In genomic region chr16:68898026-68898425, GRCh38 we compare ENCODE assay signal across 32 cellular contexts.
"Had no signal": no experiment of that assay in that cellular context is flagged by ENCODE, and none has a peak within 500 bp of the region (broad histone marks: within the 10 kb centered on the region; RNA-seq: fewer than 3 reads in every experiment).

No MANE protein-coding gene starts in this region.

- H3K4me3 ChIP-seq: coronary artery, esophagus muscularis mucosa, gastrocnemius medialis, heart left ventricle had no signal

- DNase-seq: activated B cell treated with CpG ODN at 0.5 μM for 24 hours; activated CD4-positive, alpha-beta memory T cell treated with anti-CD3 and anti-CD28 coated beads for 36 hours; activated CD4-positive, alpha-beta T cell treated with anti-CD3 and anti-CD28 coated beads for 48 hours; activated CD8-positive, alpha-beta memory T cell treated with anti-CD3 and anti-CD28 coated beads, Interleukin-2, amount 10 ng/mL, durations not matched to agents 7 days and 5 days; activated CD8-positive, alpha-beta memory T cell treated with anti-CD3 and anti-CD28 coated beads, Interleukin-2, amount 50 U/mL, for 4 hours; activated CD8-positive, alpha-beta T cell treated with anti-CD3 and anti-CD28 coated beads, Interleukin-2, amount 10 ng/mL, durations not matched to agents 7 days and 5 days; activated effector memory CD4-positive, alpha-beta T cell treated with Interleukin-2 at 50 U/mL for 16 hours; activated gamma-delta T cell treated with Interleukin-2 at 50 U/mL for 16 hours; activated naive CD4-positive, alpha-beta T cell treated with anti-CD3 and anti-CD28 coated beads, Interleukin-2, amount 50 U/mL, for 16 hours; activated naive CD4-positive, alpha-beta T cell treated with Interleukin-2 at 50 U/mL for 16 hours; activated T-cell treated with anti-CD3 and anti-CD28 coated beads, Interleukin-2, amount 50 U/mL, for 1 hour; activated T-cell treated with anti-CD3 and anti-CD28 coated beads, Interleukin-2, amount 50 U/mL, for 72 hours; amniotic stem cell; anterior cingulate cortex; brain microvascular endothelial cell; effector CD4-positive, alpha-beta T cell; effector memory CD8-positive, alpha-beta T cell; erythroblast; foreskin keratinocyte; gastrocnemius medialis; glutamatergic neuron; heart left ventricle; hypothalamus; T-helper 17 cell; T1000 had no signal

- ATAC-seq: activated CD4-positive, CD25-positive, alpha-beta regulatory T cell treated with anti-CD3 and anti-CD28 coated beads, Interleukin-2, amount 50 U/mL, for 24 hours; activated CD8-positive, alpha-beta memory T cell treated with anti-CD3 and anti-CD28 coated beads, Interleukin-2, amount 10 ng/mL, durations not matched to agents 7 days and 5 days; activated CD8-positive, alpha-beta T cell treated with anti-CD3 and anti-CD28 coated beads, Interleukin-2, amount 10 ng/mL, durations not matched to agents 7 days and 5 days; activated T-cell treated with anti-CD3 and anti-CD28 coated beads, Interleukin-2, amount 50 U/mL, for 72 hours; effector memory CD8-positive, alpha-beta T cell; foreskin keratinocyte; gastrocnemius medialis; T-helper 17 cell had no signal

- H3K27ac Mint-ChIP-seq: activated B cell treated with CpG ODN at 0.5 μM for 24 hours; activated CD4-positive, alpha-beta memory T cell treated with anti-CD3 and anti-CD28 coated beads for 36 hours; activated CD8-positive, alpha-beta memory T cell treated with anti-CD3 and anti-CD28 coated beads, Interleukin-2, amount 10 ng/mL, durations not matched to agents 7 days and 5 days; activated CD8-positive, alpha-beta T cell treated with anti-CD3 and anti-CD28 coated beads, Interleukin-2, amount 10 ng/mL, durations not matched to agents 7 days and 5 days; activated naive CD8-positive, alpha-beta T cell; activated T-cell treated with anti-CD3 and anti-CD28 coated beads, Interleukin-2, amount 50 U/mL, for 72 hours; dendritic cell treated with granulocyte-macrophage colony-stimulating factor and Interleukin-4, amounts not matched to agents 40 ng/mL and 50 ng/mL, for 4 days; effector memory CD8-positive, alpha-beta T cell; T-helper 17 cell; T-helper 2 cell treated with Interferon-gamma antibody and Interleukin-4, amounts not matched to agents 5 μg/mL and 100 μg/mL, for 36 hours had no signal

- H3K27ac ChIP-seq: brain microvascular endothelial cell, coronary artery, esophagus muscularis mucosa, foreskin keratinocyte, gastrocnemius medialis, heart left ventricle had no signal

- H3K27me3 ChIP-seq: brain microvascular endothelial cell, esophagus muscularis mucosa, foreskin keratinocyte, gastrocnemius medialis, heart left ventricle had no signal

- H3K9me3 Mint-ChIP-seq: activated B cell treated with CpG ODN at 0.5 μM for 24 hours; activated CD4-positive, alpha-beta memory T cell treated with anti-CD3 and anti-CD28 coated beads for 36 hours; activated T-cell treated with anti-CD3 and anti-CD28 coated beads, Interleukin-2, amount 50 U/mL, for 72 hours; central memory CD8-positive, alpha-beta T cell; dendritic cell treated with granulocyte-macrophage colony-stimulating factor and Interleukin-4, amounts not matched to agents 40 ng/mL and 50 ng/mL, for 4 days; effector memory CD8-positive, alpha-beta T cell; T-helper 2 cell treated with Interferon-gamma antibody and Interleukin-4, amounts not matched to agents 5 μg/mL and 100 μg/mL, for 36 hours had no signal

- H3K4me1 Mint-ChIP-seq: activated B cell treated with CpG ODN at 0.5 μM for 24 hours; activated CD8-positive, alpha-beta memory T cell treated with anti-CD3 and anti-CD28 coated beads, Interleukin-2, amount 10 ng/mL, durations not matched to agents 7 days and 5 days; central memory CD8-positive, alpha-beta T cell had no signal

- H3K4me3 Mint-ChIP-seq: activated B cell treated with CpG ODN at 0.5 μM for 24 hours; activated CD4-positive, alpha-beta memory T cell treated with anti-CD3 and anti-CD28 coated beads for 36 hours; activated CD8-positive, alpha-beta memory T cell treated with anti-CD3 and anti-CD28 coated beads, Interleukin-2, amount 10 ng/mL, durations not matched to agents 7 days and 5 days; activated CD8-positive, alpha-beta T cell treated with anti-CD3 and anti-CD28 coated beads, Interleukin-2, amount 10 ng/mL, durations not matched to agents 7 days and 5 days; activated naive CD8-positive, alpha-beta T cell; activated T-cell treated with anti-CD3 and anti-CD28 coated beads, Interleukin-2, amount 50 U/mL, for 72 hours; central memory CD8-positive, alpha-beta T cell; dendritic cell treated with granulocyte-macrophage colony-stimulating factor and Interleukin-4, amounts not matched to agents 40 ng/mL and 50 ng/mL, for 4 days; effector memory CD8-positive, alpha-beta T cell; T-helper 17 cell; T-helper 2 cell treated with Interferon-gamma antibody and Interleukin-4, amounts not matched to agents 5 μg/mL and 100 μg/mL, for 36 hours had no signal

- H3K4me1 ChIP-seq: foreskin keratinocyte had no signal

- H3K27me3 Mint-ChIP-seq: activated B cell treated with CpG ODN at 0.5 μM for 24 hours; activated CD4-positive, alpha-beta memory T cell treated with anti-CD3 and anti-CD28 coated beads for 36 hours; activated CD8-positive, alpha-beta memory T cell treated with anti-CD3 and anti-CD28 coated beads, Interleukin-2, amount 10 ng/mL, durations not matched to agents 7 days and 5 days; activated naive CD8-positive, alpha-beta T cell; central memory CD8-positive, alpha-beta T cell; dendritic cell treated with granulocyte-macrophage colony-stimulating factor and Interleukin-4, amounts not matched to agents 40 ng/mL and 50 ng/mL, for 4 days; effector memory CD8-positive, alpha-beta T cell; T-helper 17 cell had no signal

- H3K9me3 ChIP-seq: esophagus muscularis mucosa, gastrocnemius medialis, heart left ventricle had no signal
